In genomic region chr21:45527151-45527999, GRCh38 we compare ENCODE assay signal across 8 cellular contexts. TPM values are rescaled to one million over a fixed set of nuclear protein-coding genes. Genes with fewer than 3 reads are reported as not detected.
DNase-seq lines count a peak whose midpoint lies in the region; ATAC-seq and TF ChIP-seq lines count a peak whose summit lies in the region.
"Not testable (repeated sequence)": the region's sequence is repeated elsewhere in the genome, so short reads cannot be mapped to it uniquely, and the experiment has no call there.

No MANE protein-coding gene starts in this region.

- H3K27me3 Mint-ChIP-seq in GM23338 (ENCODE audit: insufficient read depth, low read depth, poor library complexity), result peaks cover 12% of the 10 kb centered on the region
- H3K27me3 Mint-ChIP-seq in endodermal cell (ENCODE audit: insufficient read depth), result not testable (repeated sequence)

- H3K36me3 ChIP-seq in GM23338 (ENCODE audit: insufficient read depth); lung (ENCODE audit: control insufficient read depth in 2 of 2, insufficient read depth in 2 of 2, low read length in 2 of 2); prostate gland: not testable (repeated sequence)
- H3K36me3 ChIP-seq in Peyer's patch, result peaks cover 0 to 23% (median 0%) of the 10 kb centered on the region in 3 donors
- H3K36me3 ChIP-seq in endodermal cell (ENCODE audit: control insufficient read depth, insufficient read depth, low read length), result peaks cover 24% of the 10 kb centered on the region

- 92 to 96% methylated on average over 13 to 19 of the region's 19 CpGs for WGBS in endodermal cell (ENCODE audit: insufficient coverage in 1 of 2, insufficient read length in 1 of 2), 2 experiments
- 90% methylated on average over 19 of the region's 19 CpGs for WGBS in right cardiac atrium
- 76 to 89% methylated on average over 16 to 19 of the region's 19 CpGs for WGBS in lung, 2 donors
- 62% methylated on average over 19 of the region's 19 CpGs for WGBS in prostate gland

- H4K20me1 ChIP-seq in GM23338 (replicated peaks; ENCODE audit: insufficient read depth), result not testable (repeated sequence)

- TF ChIP-seq CTCF in GM23338 (conservative IDR thresholded peaks at IDR 0.05; ENCODE audit: low read depth in 2 of 2); Peyer's patch (IDR thresholded peaks at IDR 0.05); lung (IDR thresholded peaks at IDR 0.05; ENCODE audit: control extremely low read depth, extremely low read depth): not testable (repeated sequence)
- TF ChIP-seq CTCF in endodermal cell (conservative IDR thresholded peaks at IDR 0.05), result peak; percentile 49
- peak in 1 of 4 experiments; percentile 32 for TF ChIP-seq CTCF in prostate gland (IDR thresholded peaks at IDR 0.05)

- not testable (repeated sequence) for H3K9ac ChIP-seq in endodermal cell (ENCODE audit: extremely low read depth, low read length, poor library complexity, severe bottlenecking)

- intact Hi-C loops in right cardiac atrium (cut with DNase I); prostate gland (cut with DNase I): not testable (repeated sequence)

- peak overlapping the region; percentile 72; the same call in 1 of the 2 replicates for H3K27ac Mint-ChIP-seq in GM23338
- H3K27ac Mint-ChIP-seq in endodermal cell, result peak overlapping the region; percentile 58

- H3F3A ChIP-seq in GM23338 (replicated peaks; ENCODE audit: low read depth), result not testable (repeated sequence)

- H3K27me3 ChIP-seq in GM23338 (ENCODE audit: insufficient read depth); Peyer's patch; endodermal cell (ENCODE audit: control insufficient read depth, insufficient read depth, low read length, poor library complexity, severe bottlenecking); right cardiac atrium (ENCODE audit: control insufficient read depth, insufficient read depth); lung (ENCODE audit: control insufficient read depth, insufficient read depth); prostate gland (replicated peaks; ENCODE audit: insufficient read depth): not testable (repeated sequence)

- not testable (repeated sequence) for H3K4me3 Mint-ChIP-seq in GM23338, endodermal cell

- H2AFZ ChIP-seq in GM23338, result not testable (repeated sequence)

- H3K9me3 ChIP-seq in Peyer's patch; endodermal cell (ENCODE audit: control insufficient read depth, low read length); right cardiac atrium (ENCODE audit: control insufficient read depth, low read length); lung (ENCODE audit: control insufficient read depth in 2 of 2, insufficient read depth in 1 of 2, low read length in 1 of 2); prostate gland: not testable (repeated sequence)

- not testable (repeated sequence) for TF ChIP-seq POLR2A in Peyer's patch (IDR thresholded peaks at IDR 0.05); prostate gland (IDR thresholded peaks at IDR 0.05)

- not testable (repeated sequence) for H3K4me3 ChIP-seq in GM23338; Peyer's patch; endodermal cell (ENCODE audit: low read length); right cardiac atrium (ENCODE audit: low read length); lung; prostate gland

- not testable (repeated sequence) for H3K4me1 Mint-ChIP-seq in GM23338, endodermal cell

- H3K4me1 ChIP-seq in GM23338 (ENCODE audit: insufficient read depth); endodermal cell (ENCODE audit: control insufficient read depth, insufficient read depth, low read length); right cardiac atrium (ENCODE audit: control insufficient read depth, insufficient read depth, low read length); lung (ENCODE audit: control insufficient read depth in 2 of 2, insufficient read depth in 2 of 2, low read length in 2 of 2); prostate gland (replicated peaks): not testable (repeated sequence)
- peaks cover 0 to 17% (median 0%) of the 10 kb centered on the region in 4 donors for H3K4me1 ChIP-seq in Peyer's patch

- not testable (repeated sequence) for H3K79me2 ChIP-seq in GM23338 (replicated peaks; ENCODE audit: insufficient read depth)

- H3K27ac ChIP-seq in GM23338 (ENCODE audit: low read depth); Peyer's patch; endodermal cell (ENCODE audit: low read depth, low read length); right cardiac atrium (ENCODE audit: low read length): not testable (repeated sequence)
- H3K27ac ChIP-seq in lung (ENCODE audit: low read depth in 1 of 2, low read length in 1 of 2) (peak overlapping the region in 1 of 2 donors; percentile 7), prostate gland (peak overlapping the region; percentile 23 to 47)

- H3K9me3 Mint-ChIP-seq in GM23338, endodermal cell: not testable (repeated sequence)

- not testable (repeated sequence) for H3K4me2 ChIP-seq in GM23338

- ATAC-seq in GM23338, result peak; percentile 82
- not testable (repeated sequence) for ATAC-seq in right cardiac atrium
- ATAC-seq in lung (ENCODE audit: insufficient read depth, low FRiP score), result peak; percentile 58

- H3K36me3 Mint-ChIP-seq in GM23338 (ENCODE audit: low read depth) (peaks cover 38% of the 10 kb centered on the region), endodermal cell (ENCODE audit: low read depth) (peaks cover 33% of the 10 kb centered on the region)

- peak; percentile 85 for DNase-seq in GM23338 (ENCODE audit: low spot score)
- DNase-seq in Peyer's patch, result peak in 2 of 3 donors; percentile 37 to 43
- DNase-seq in activated effector memory CD4-positive, alpha-beta T cell treated with anti-CD3 and anti-CD28 coated beads, Interleukin-2, amount 50 U/mL, for 16 hours, result peak; percentile 36
- peak; percentile 87 for DNase-seq in endodermal cell
- peak; percentile 12 to 48 (median 24) for DNase-seq in right cardiac atrium
- DNase-seq in lung (ENCODE audit: low spot score), result peak; percentile 68
- DNase-seq in prostate gland (ENCODE audit: low spot score), result not testable (repeated sequence)
- DNase-seq in ureter (ENCODE audit: low spot score), result peak; percentile 79

- not testable (repeated sequence) for H3K9me2 ChIP-seq in GM23338 (ENCODE audit: insufficient read depth)

TF ChIP-seq in GM23338, 12 proteins besides CTCF, POLR2A, EP300 and RAD21:
- TF ChIP-seq POLR2AphosphoS5 (IDR thresholded peaks at IDR 0.05; ENCODE audit: low read depth), result peak; percentile 35; the same call in 1 of the 2 replicates

RNA-seq across cellular contexts. Expression of gene SLC19A1, which starts 14.9 kb away (rescaled TPM):
- total RNA-seq in GM23338 (2014; rRNA removed; shearing (Covaris generic)), result 25.9 and 33.0 TPM in 2 replicates
- polyA plus RNA-seq in GM23338 (2016; fragmentation: Nextera tagmentation; extraction: Ambion mirVana) (31.2 and 37.4 TPM in 2 replicates), right cardiac atrium (3.9 TPM), lung (10 to 100 TPM; 23.8 to 24.1 TPM)
- total RNA-seq in Peyer's patch (10 to 100 TPM; 10.7 to 70.8 (median 30.5) TPM), endodermal cell (10 to 100 TPM; 28.8 to 29.4 TPM), right cardiac atrium (1 to 10 TPM; 2.3 to 5.0 (median 3.8) TPM), lung (10 to 100 TPM; 28.4 to 42.0 TPM), prostate gland (10 to 100 TPM; 12.2 to 15.5 TPM), ureter (23.0 TPM)
- 19.9 TPM for polyA plus RNA-seq in endodermal cell (2013, experiment 1 of 2)
- 16.4 TPM for polyA plus RNA-seq in endodermal cell (2013, experiment 2 of 2)
